8 cellular contexts compared by ENCODE assay signal in the genomic region with DNA sequence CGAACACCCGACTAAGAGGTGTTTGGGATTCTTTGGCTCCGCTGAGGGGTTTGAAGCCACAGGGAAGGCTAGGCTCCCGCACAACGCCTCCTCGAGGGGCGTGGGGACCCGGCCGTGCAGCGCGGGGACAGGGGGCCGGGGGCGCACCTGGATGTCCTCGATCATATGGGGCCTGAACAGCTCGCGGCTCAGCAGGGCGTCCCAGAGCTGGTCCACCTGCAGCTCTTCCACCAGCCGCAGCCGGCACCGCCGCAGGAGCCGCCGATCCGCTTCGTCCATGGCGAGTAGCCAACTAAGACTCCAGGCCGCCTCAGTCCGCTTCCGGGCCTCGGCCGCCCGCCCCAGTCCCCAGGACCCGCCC. TPM values are rescaled to one million over a fixed set of nuclear protein-coding genes. Genes with fewer than 3 reads are reported as not detected.
DNase-seq lines count a peak whose midpoint lies in the region; ATAC-seq, FAIRE-seq and TF ChIP-seq lines count a peak whose summit lies in the region.

A gene (minus strand): TSS at position 294 of the 361 bp plus-strand sequence. CDS start 15 bp downstream, at position 279.

- no peak within 1 kb of the TSS for H3K4ac ChIP-seq in H1 (replicated peaks; ENCODE audit: insufficient read length, low read depth, low read length)

- no peaks in the 10 kb centered on the region for H3K36me3 Mint-ChIP-seq in natural killer cell treated with Interleukin-12 subunit alpha and Interleukin-12 subunit beta and Interleukin-15 and Interleukin-18, amount 100 ng/mL, for 72 hours

- 1% methylated on average over 27 of the region's 33 CpGs; no CpG with 5 or more reads in 1 of the 2 experiments for WGBS in H1 (ENCODE audit: extremely low coverage in 1 of 2, insufficient coverage in 1 of 2, insufficient read length in 1 of 2, insufficient replicate concordance in 2 of 2, low coverage in 1 of 2, low lambda C conversion rate in 2 of 2, missing lambda C conversion rate in 1 of 2), 2 experiments

- no peak within 1 kb of the TSS for H2AK5ac ChIP-seq in H1 (ENCODE audit: low read depth, low read length)

- no peak within 1 kb of the TSS for H2BK20ac ChIP-seq in H1 (ENCODE audit: low read length)

- no peaks in the 10 kb centered on the region for H3K79me1 ChIP-seq in H1 (ENCODE audit: low read depth, low read length)

- FAIRE-seq in H1 (lab: Jason Lieb, UNC) = no peak

- H3K27ac ChIP-seq in OCI-LY3 (ENCODE audit: low read length) (peak within 1 kb of the TSS; percentile 78), H1 (ENCODE audit: low read depth, low read length) (peak within 1 kb of the TSS; percentile 96; the same call in 1 of the 2 replicates)

- H2BK5ac ChIP-seq in H1 (ENCODE audit: low read depth, low read length) = peak within 1 kb of the TSS; percentile 99

- H3K9me3 Mint-ChIP-seq in natural killer cell treated with Interleukin-12 subunit alpha and Interleukin-12 subunit beta and Interleukin-15 and Interleukin-18, amount 100 ng/mL, for 72 hours = no peaks in the 10 kb centered on the region

- peak within 1 kb of the TSS; percentile 99 for H3K18ac ChIP-seq in H1 (ENCODE audit: extremely low read depth, low read length)

- peak within 1 kb of the TSS; percentile 97 for H3K4me3 Mint-ChIP-seq in natural killer cell treated with Interleukin-12 subunit alpha and Interleukin-12 subunit beta and Interleukin-15 and Interleukin-18, amount 100 ng/mL, for 72 hours

- H4K8ac ChIP-seq in H1 (ENCODE audit: extremely low read depth, insufficient read depth, low read length) = peak within 1 kb of the TSS; percentile 82; the same call in 1 of the 2 replicates

- peak within 1 kb of the TSS; percentile 79 for H3K9ac ChIP-seq in OCI-LY3 (ENCODE audit: low read length)
- H3K9ac ChIP-seq in H1 (replicated peaks in 1 of 4; ENCODE audit: extremely low read depth in 1 of 4, low read depth in 3 of 4, low read length in 3 of 4) = peak within 1 kb of the TSS; percentile 66 to 89 (median 81)

- peak within 1 kb of the TSS; percentile 98 for H4K91ac ChIP-seq in H1 (replicated peaks; ENCODE audit: insufficient read length, low read length)

- H2BK12ac ChIP-seq in H1 (ENCODE audit: low read depth, low read length) = peak within 1 kb of the TSS; percentile 82; the same call in 1 of the 2 replicates

- CTCF ChIA-PET in H1 (lab: Charles Lee; ENCODE audit: partially characterized antibody) = interaction anchor here (0.7 kb wide), 1 partner anchor 25 kb away, joined by 4 read pairs; no protein-coding TSS in a partner anchor

- TF ChIP-seq EP300 in H1 (IDR thresholded peaks at IDR 0.05; ENCODE audit: borderline replicate concordance in 1 of 2, low read depth in 2 of 2, low read length in 2 of 2) = no peak

- DNase-seq in H1 (ENCODE audit: low read depth in 1 of 2, low spot score in 2 of 2) (no peak), cerebellar nuclear complex (lab: John Stamatoyannopoulos, UW) (no peak), GM19240 (ENCODE audit: insufficient read length, low spot score) (no peak)
- DNase-seq in natural killer cell treated with Interleukin-12 subunit alpha and Interleukin-12 subunit beta and Interleukin-15 and Interleukin-18, amount 100 ng/mL, for 72 hours (ENCODE audit: low spot score) = no peak
- DNase-seq in activated CD4-positive, alpha-beta T cell treated with anti-CD3 and anti-CD28 coated beads for 1 hour = no peak

- H3K27me3 ChIP-seq in OCI-LY3 (ENCODE audit: low read depth, low read length) (no peaks in the 10 kb centered on the region), H1 (replicated peaks in 1 of 4; ENCODE audit: control insufficient read depth in 3 of 4, extremely low read depth in 1 of 4, insufficient read depth in 3 of 4, low read length in 3 of 4) (no peaks in the 10 kb centered on the region)

- ATAC-seq in natural killer cell treated with Interleukin-12 subunit alpha and Interleukin-12 subunit beta and Interleukin-15 and Interleukin-18, amount 100 ng/mL, for 72 hours = no peak
- no peak for ATAC-seq in HG03439 (IDR thresholded peaks at IDR 0.05; ENCODE audit: unreplicated experiment)

- POLR2A ChIA-PET in H1 (lab: Charles Lee; ENCODE audit: partially characterized antibody) = interaction anchor here (0.7 to 1.1 kb wide), 4 partner anchors 10 to 99 kb away, joined by 3 to 7 read pairs (median 4); no protein-coding TSS in a partner anchor

- TF ChIP-seq CTCF in OCI-LY3 (IDR thresholded peaks at IDR 0.05; ENCODE audit: low read depth, low read length) (no peak), H1 (IDR thresholded peaks at IDR 0.05; ENCODE audit: control extremely low read depth in 1 of 3, insufficient read depth in 1 of 3, low read depth in 1 of 3, low read length in 3 of 3) (no peak)

- H3K4me3 ChIP-seq in OCI-LY3 (ENCODE audit: low read length) (peak within 1 kb of the TSS; percentile 96), H1 (ENCODE audit: extremely low read depth in 1 of 4, insufficient read depth in 2 of 4, low read depth in 3 of 4, low read length in 4 of 4) (peak within 1 kb of the TSS; percentile 79 to 90 (median 88))

- H3K4me2 ChIP-seq in OCI-LY3 (ENCODE audit: low read length) (peak within 1 kb of the TSS; percentile 100), H1 (ENCODE audit: insufficient read depth in 1 of 2, low read depth in 2 of 2, low read length in 2 of 2) (peak within 1 kb of the TSS; percentile 73 to 93)

- TF ChIP-seq RAD21 in H1 (IDR thresholded peaks at IDR 0.05 in 1 of 2, conservative IDR thresholded peaks at IDR 0.05 in 1 of 2; ENCODE audit: low read depth in 2 of 2, low read length in 2 of 2) = no peak

- H3K56ac ChIP-seq in H1 (replicated peaks; ENCODE audit: insufficient read length, low read depth, low read length) = peak within 1 kb of the TSS; percentile 90

- H3K4me1 Mint-ChIP-seq in natural killer cell treated with Interleukin-12 subunit alpha and Interleukin-12 subunit beta and Interleukin-15 and Interleukin-18, amount 100 ng/mL, for 72 hours (ENCODE audit: low read depth in 2 of 2) = peaks cover 34 to 46% of the 10 kb centered on the region in 2 donors

- H4K20me1 ChIP-seq in OCI-LY3 (ENCODE audit: insufficient read depth, low read length) = no peaks in the 10 kb centered on the region
- peaks cover 0 to 3% of the 10 kb centered on the region in 2 experiments for H4K20me1 ChIP-seq in H1 (replicated peaks in 1 of 2; ENCODE audit: control insufficient read depth in 1 of 2, insufficient read depth in 2 of 2, low read length in 2 of 2)

- peaks cover 6% of the 10 kb centered on the region for H3K23me2 ChIP-seq in H1 (ENCODE audit: low read depth, low read length)

- peak within 1 kb of the TSS; percentile 71; the same call in 1 of the 2 replicates for H2AFZ ChIP-seq in OCI-LY3 (ENCODE audit: low read depth, low read length)
- H2AFZ ChIP-seq in H1 (ENCODE audit: low read length) = peak within 1 kb of the TSS; percentile 4; the same call in 1 of the 2 replicates

- H4K5ac ChIP-seq in H1 (ENCODE audit: insufficient read length, low read depth, low read length) = peak within 1 kb of the TSS; percentile 100

- peak within 1 kb of the TSS; percentile 85 to 88 for H3K27ac Mint-ChIP-seq in natural killer cell treated with Interleukin-12 subunit alpha and Interleukin-12 subunit beta and Interleukin-15 and Interleukin-18, amount 100 ng/mL, for 72 hours

- peaks cover 14% of the 10 kb centered on the region for H3K79me2 ChIP-seq in OCI-LY3 (ENCODE audit: low read length)
- peaks cover 0 to 32% of the 10 kb centered on the region in 2 experiments; a peak in 2 of 4 replicates for H3K79me2 ChIP-seq in H1 (ENCODE audit: control insufficient read depth in 1 of 2, insufficient read depth in 2 of 2, low read length in 2 of 2)

- H3K4me1 ChIP-seq in OCI-LY3 (ENCODE audit: low read length) (peaks cover 25% of the 10 kb centered on the region), H1 (replicated peaks in 1 of 4; ENCODE audit: control insufficient read depth in 3 of 4, insufficient read depth in 4 of 4, low read length in 3 of 4) (peaks cover 0 to 8% (median 5%) of the 10 kb centered on the region in 4 experiments; a peak in 4 of 7 replicates)

- H2BK15ac ChIP-seq in H1 (ENCODE audit: low read length) = peak within 1 kb of the TSS; percentile 88; the same call in 1 of the 2 replicates

- H3K36me3 ChIP-seq in OCI-LY3 (replicated peaks; ENCODE audit: low read depth, low read length) = no peaks in the 10 kb centered on the region
- H3K36me3 ChIP-seq in H1 (ENCODE audit: control insufficient read depth in 2 of 4, insufficient read depth in 4 of 4, low read length in 3 of 4) = no peaks in the 10 kb centered on the region

- TF ChIP-seq POLR2A in GM19193 (IDR thresholded peaks at IDR 0.05; ENCODE audit: extremely low read depth, insufficient read depth, insufficient read length) = peak; percentile 63
- TF ChIP-seq POLR2A in H1 (IDR thresholded peaks at IDR 0.05; ENCODE audit: control extremely low read depth in 1 of 2, low read depth in 2 of 2, low read length in 2 of 2) = peak; percentile 90 to 94

- H3K23ac ChIP-seq in H1 (ENCODE audit: insufficient read length) = no peak within 1 kb of the TSS

- H3K14ac ChIP-seq in H1 (ENCODE audit: insufficient read length) = no peak within 1 kb of the TSS

- peak within 1 kb of the TSS; percentile 81 for H2BK120ac ChIP-seq in H1 (replicated peaks; ENCODE audit: low read depth, low read length)

- no peaks in the 10 kb centered on the region for H3K27me3 Mint-ChIP-seq in natural killer cell treated with Interleukin-12 subunit alpha and Interleukin-12 subunit beta and Interleukin-15 and Interleukin-18, amount 100 ng/mL, for 72 hours

- no peaks in the 10 kb centered on the region for H3K9me3 ChIP-seq in OCI-LY3 (ENCODE audit: insufficient read depth, low read length)
- no peaks in the 10 kb centered on the region for H3K9me3 ChIP-seq in H1 (ENCODE audit: insufficient read depth in 2 of 2, low read depth in 1 of 2, low read length in 1 of 2)

TF ChIP-seq in H1, 55 proteins besides CTCF, POLR2A, EP300 and RAD21 (continues in another document):
- TF ChIP-seq SIX5 (IDR thresholded peaks at IDR 0.05; ENCODE audit: low read depth, low read length) (no peak), TAF7 (optimal IDR thresholded peaks at IDR 0.05; ENCODE audit: borderline replicate concordance, low read depth, low read length) (peak; percentile 49), POLR2AphosphoS5 (IDR thresholded peaks at IDR 0.05; ENCODE audit: low read depth, low read length) (peak; percentile 92), RBBP5 (IDR thresholded peaks at IDR 0.05; ENCODE audit: borderline replicate concordance, low read depth, low read length) (0 out of 2 replicates have a peak, but pooled peaks have one; percentile 30)

RNA-seq across cellular contexts. Expression of the gene that starts here (rescaled TPM):
- total RNA-seq in H1 (2021; fragmentation: NEBNext Ultra II Directional; extraction: Animal tissue kit (Norgen Biotek cat#: 25700)) = 14.8 and 15.2 TPM in 2 replicates
- 32.2 and 36.3 TPM in 2 replicates for polyA plus RNA-seq in H1 (2011; rRNA removed)
- 27.8 TPM for polyA plus RNA-seq in H1 (2011; cell fraction: cytosol; rRNA removed)
- polyA plus RNA-seq in H1 (2011; cell fraction: nucleus; rRNA removed) = 31.7 TPM
- 17.4 to 21.0 TPM (median 19.5 TPM) in 4 replicates for polyA plus RNA-seq in H1 (2012, experiment 1 of 2)
- 22.4 TPM for polyA plus RNA-seq in H1 (2012, experiment 2 of 2)
- 8.8 TPM for polyA plus RNA-seq in H1 (2013, experiment 1 of 2)
- polyA plus RNA-seq in H1 (2013, experiment 2 of 2) = 8.2 TPM
- polyA minus RNA-seq in H1 (2011; rRNA and poly(A)+ RNA removed) = 27.1 and 35.0 TPM in 2 replicates
- polyA minus RNA-seq in H1 (2011; cell fraction: cytosol; rRNA and poly(A)+ RNA removed) = 14.0 TPM
- 12.4 TPM for polyA minus RNA-seq in H1 (2011; cell fraction: nucleus; rRNA and poly(A)+ RNA removed)
- total RNA-seq in natural killer cell treated with Interleukin-12 subunit alpha and Interleukin-12 subunit beta and Interleukin-15 and Interleukin-18, amount 100 ng/mL, for 72 hours = 10 to 100 TPM; 15.1 to 18.0 TPM
